ENCODE assay signal across 9 cellular contexts in the genomic region with DNA sequence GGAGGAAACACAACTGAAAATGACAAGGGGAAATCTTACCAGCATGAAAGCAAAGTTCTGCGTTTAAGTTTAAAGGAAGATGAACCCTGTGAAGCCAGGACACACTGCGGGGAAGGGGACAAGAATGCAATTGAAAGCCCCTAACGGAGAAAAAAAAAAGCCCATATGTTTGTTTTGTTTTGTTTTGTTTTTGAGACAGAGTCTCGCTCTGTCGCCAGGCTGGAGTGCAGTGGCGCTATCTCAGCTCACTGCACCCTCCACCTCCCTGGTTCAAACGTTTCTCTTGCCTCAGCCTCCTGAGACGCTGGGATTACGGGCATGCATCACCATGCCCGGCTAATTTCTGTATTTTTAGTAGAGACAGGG.
DNase-seq lines count a peak whose midpoint lies in the region; ATAC-seq and TF ChIP-seq lines count a peak whose summit lies in the region.
"Had no signal": no experiment of that assay in that cellular context is flagged by ENCODE, and none has a peak within 500 bp of the region (broad histone marks: within the 10 kb centered on the region; RNA-seq: fewer than 3 reads in every experiment).

No MANE protein-coding gene starts in this region.

- H3K4me3 Mint-ChIP-seq in activated T-cell treated with anti-CD3 and anti-CD28 coated beads, Interleukin-2, amount 50 U/mL, for 24 hours: peak overlapping the region; percentile 99
- peak overlapping the region; percentile 94 to 98 for H3K4me3 Mint-ChIP-seq in stimulated activated naive B cell treated with anti-CD40 and anti-IgM and Interleukin-4, amounts not matched to agents 10 μg/mL and 1 μg/mL and 100 μg/mL, for 72 hours

- H3K9ac ChIP-seq in SU-DHL-6 (ENCODE audit: low read length): peak overlapping the region; percentile 91

- peak overlapping the region; percentile 82 for H3K4me2 ChIP-seq in SU-DHL-6 (ENCODE audit: low read depth, low read length, poor library complexity, severe bottlenecking)

- H3K27me3 Mint-ChIP-seq in activated T-cell treated with anti-CD3 and anti-CD28 coated beads, Interleukin-2, amount 50 U/mL, for 24 hours: no peaks in the 10 kb centered on the region
- no peaks in the 10 kb centered on the region for H3K27me3 Mint-ChIP-seq in stimulated activated naive B cell treated with anti-CD40 and anti-IgM and Interleukin-4, amounts not matched to agents 10 μg/mL and 1 μg/mL and 100 μg/mL, for 72 hours

- no peak overlapping the region for H3K4me3 ChIP-seq in SU-DHL-6 (ENCODE audit: insufficient read depth, low read length, poor library complexity, severe bottlenecking)
- H3K4me3 ChIP-seq: SK-N-MC had no signal

- no peak overlapping the region for H2AFZ ChIP-seq in SU-DHL-6 (ENCODE audit: low read depth, low read length, severe bottlenecking)

- no peaks in the 10 kb centered on the region for H3K9me3 Mint-ChIP-seq in activated T-cell treated with anti-CD3 and anti-CD28 coated beads, Interleukin-2, amount 50 U/mL, for 24 hours
- no peaks in the 10 kb centered on the region for H3K9me3 Mint-ChIP-seq in stimulated activated naive B cell treated with anti-CD40 and anti-IgM and Interleukin-4, amounts not matched to agents 10 μg/mL and 1 μg/mL and 100 μg/mL, for 72 hours

- ATAC-seq in stimulated activated naive B cell treated with anti-CD40 and anti-IgM and Interleukin-4, amounts not matched to agents 10 μg/mL and 1 μg/mL and 100 μg/mL, for 72 hours (replicated peaks): peak; percentile 4 to 14
- no peak for ATAC-seq in HG03175 (IDR thresholded peaks at IDR 0.05; ENCODE audit: unreplicated experiment)

- H3K36me3 Mint-ChIP-seq in activated T-cell treated with anti-CD3 and anti-CD28 coated beads, Interleukin-2, amount 50 U/mL, for 24 hours (ENCODE audit: low read depth): peaks cover 64% of the 10 kb centered on the region
- H3K36me3 Mint-ChIP-seq in stimulated activated naive B cell treated with anti-CD40 and anti-IgM and Interleukin-4, amounts not matched to agents 10 μg/mL and 1 μg/mL and 100 μg/mL, for 72 hours: peaks cover 38 to 51% of the 10 kb centered on the region in 2 donors

- peaks cover 74% of the 10 kb centered on the region for H3K79me2 ChIP-seq in SU-DHL-6 (ENCODE audit: insufficient read depth, low read length)

- H4K20me1 ChIP-seq in SU-DHL-6 (ENCODE audit: low read depth, low read length): no peaks in the 10 kb centered on the region

- H3K9me3 ChIP-seq in SU-DHL-6 (ENCODE audit: insufficient read depth, low read length): no peaks in the 10 kb centered on the region

- H3K36me3 ChIP-seq in SU-DHL-6 (ENCODE audit: low read length): no peaks in the 10 kb centered on the region

- 0 out of 2 replicates have a peak, but pooled peaks cover 4% of the 10 kb centered on the region for H3F3A ChIP-seq in SU-DHL-6 (ENCODE audit: insufficient read depth)

- peak overlapping the region; percentile 78 for H3K27ac ChIP-seq in SU-DHL-6 (ENCODE audit: low read depth, low read length)
- peak overlapping the region; percentile 89 for H3K27ac ChIP-seq in epithelial cell of prostate
- H3K27ac ChIP-seq: SK-N-MC had no signal

- H3K27me3 ChIP-seq in SU-DHL-6 (ENCODE audit: low read length): no peaks in the 10 kb centered on the region

- H3K4me1 Mint-ChIP-seq in activated T-cell treated with anti-CD3 and anti-CD28 coated beads, Interleukin-2, amount 50 U/mL, for 24 hours (ENCODE audit: low read depth): peaks cover 59% of the 10 kb centered on the region
- H3K4me1 Mint-ChIP-seq in stimulated activated naive B cell treated with anti-CD40 and anti-IgM and Interleukin-4, amounts not matched to agents 10 μg/mL and 1 μg/mL and 100 μg/mL, for 72 hours: peaks cover 33 to 57% of the 10 kb centered on the region in 2 donors

- DNase-seq in activated T-cell treated with anti-CD3 and anti-CD28 coated beads, Interleukin-2, amount 50 U/mL, for 24 hours: no peak
- DNase-seq in activated T-cell treated with anti-CD3 and anti-CD28 coated beads for 4 hours (no peak), epithelial cell of prostate (ENCODE audit: low read depth, low spot score) (no peak), NOMO-1 treated with DMSO at 0.1 percent for 48 hours (lab: John Stamatoyannopoulos, UW; ENCODE audit: unreplicated experiment) (no peak), NCI-H2107 treated with DMSO at 0.1 percent for 48 hours (lab: John Stamatoyannopoulos, UW; ENCODE audit: unreplicated experiment) (no peak)
- DNase-seq in stimulated activated naive B cell treated with anti-CD40 and anti-IgM and Interleukin-4, amounts not matched to agents 10 μg/mL and 1 μg/mL and 100 μg/mL, for 72 hours: peak; percentile 29

- no peak for TF ChIP-seq CTCF in SU-DHL-6 (IDR thresholded peaks at IDR 0.05; ENCODE audit: insufficient read depth, low read length, poor library complexity, severe bottlenecking)

- H3K27ac Mint-ChIP-seq in activated T-cell treated with anti-CD3 and anti-CD28 coated beads, Interleukin-2, amount 50 U/mL, for 24 hours: peak overlapping the region; percentile 98
- H3K27ac Mint-ChIP-seq in stimulated activated naive B cell treated with anti-CD40 and anti-IgM and Interleukin-4, amounts not matched to agents 10 μg/mL and 1 μg/mL and 100 μg/mL, for 72 hours: peak overlapping the region; percentile 98

- no peaks in the 10 kb centered on the region for H3K9me2 ChIP-seq in SU-DHL-6 (replicated peaks; ENCODE audit: insufficient read depth, low read length)
